ENCODE assay signal across 9 cellular contexts in the genomic region with DNA sequence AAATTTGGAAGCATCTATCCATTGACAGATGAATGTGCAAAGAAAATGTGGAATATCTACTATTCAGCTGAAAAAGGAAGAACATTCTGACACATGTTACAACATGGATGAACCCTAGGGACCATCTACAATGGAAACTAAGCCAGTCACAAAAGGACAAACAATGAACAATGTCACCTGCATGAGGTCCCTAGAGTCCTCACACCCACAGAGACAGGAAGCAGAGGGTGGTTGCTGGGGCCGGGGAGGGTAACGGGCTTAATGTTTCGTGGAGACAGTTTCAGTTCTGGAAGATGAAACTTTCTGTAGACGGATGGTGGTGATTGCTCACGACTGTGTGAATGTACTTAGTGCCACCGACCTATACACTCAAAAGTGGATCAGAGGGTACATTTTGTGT.
A peak's percentile ranks its signal among the peaks of the same experiment; 100 is the strongest.
DNase-seq lines count a peak whose midpoint lies in the region; ATAC-seq and TF ChIP-seq lines count a peak whose summit lies in the region.
"Had no signal": no experiment of that assay in that cellular context is flagged by ENCODE, and none has a peak within 500 bp of the region (broad histone marks: within the 10 kb centered on the region; RNA-seq: fewer than 3 reads in every experiment).

No MANE protein-coding gene starts in this region.

- TF ChIP-seq POLR2A in spleen (IDR thresholded peaks at IDR 0.05): no peak

- H3K27me3 ChIP-seq in spleen (replicated peaks in 1 of 7) (peaks cover 0 to 31% (median 0%) of the 10 kb centered on the region in 7 donors), heart right ventricle (peaks cover 0 to 31% (median 21%) of the 10 kb centered on the region in 7 donors)

- CTCF ChIA-PET in activated CD8-positive, alpha-beta memory T cell treated with anti-CD3 and anti-CD28 coated beads, Interleukin-2, amount 10 ng/mL, durations not matched to agents 7 days and 5 days (lab: Charles Lee): no interaction called here

- no peaks in the 10 kb centered on the region for H3K36me3 Mint-ChIP-seq in activated T-cell treated with anti-CD3 and anti-CD28 coated beads, Interleukin-2, amount 50 U/mL, for 72 hours (ENCODE audit: insufficient read depth in 2 of 2)
- no peaks in the 10 kb centered on the region for H3K36me3 Mint-ChIP-seq in activated T-cell treated with anti-CD3 and anti-CD28 coated beads, Interleukin-2, amount 50 U/mL, for 24 hours (ENCODE audit: low read depth)
- no peaks in the 10 kb centered on the region for H3K36me3 Mint-ChIP-seq in activated CD8-positive, alpha-beta memory T cell treated with anti-CD3 and anti-CD28 coated beads, Interleukin-2, amount 10 ng/mL, durations not matched to agents 7 days and 5 days

- peaks cover 5 to 7% of the 10 kb centered on the region in 2 donors for H3K9me3 Mint-ChIP-seq in activated T-cell treated with anti-CD3 and anti-CD28 coated beads, Interleukin-2, amount 50 U/mL, for 72 hours
- no peaks in the 10 kb centered on the region for H3K9me3 Mint-ChIP-seq in activated T-cell treated with anti-CD3 and anti-CD28 coated beads, Interleukin-2, amount 50 U/mL, for 24 hours
- peaks cover 4% of the 10 kb centered on the region for H3K9me3 Mint-ChIP-seq in activated CD8-positive, alpha-beta memory T cell treated with anti-CD3 and anti-CD28 coated beads, Interleukin-2, amount 10 ng/mL, durations not matched to agents 7 days and 5 days (ENCODE audit: low read depth)

- H3K27ac Mint-ChIP-seq in activated T-cell treated with anti-CD3 and anti-CD28 coated beads, Interleukin-2, amount 50 U/mL, for 72 hours: no peak overlapping the region
- H3K27ac Mint-ChIP-seq in activated T-cell treated with anti-CD3 and anti-CD28 coated beads, Interleukin-2, amount 50 U/mL, for 24 hours: no peak overlapping the region
- H3K27ac Mint-ChIP-seq in activated CD8-positive, alpha-beta memory T cell treated with anti-CD3 and anti-CD28 coated beads, Interleukin-2, amount 10 ng/mL, durations not matched to agents 7 days and 5 days: no peak overlapping the region

- peaks cover 13% of the 10 kb centered on the region for H3K4me1 Mint-ChIP-seq in activated T-cell treated with anti-CD3 and anti-CD28 coated beads, Interleukin-2, amount 50 U/mL, for 72 hours (ENCODE audit: low read depth)
- H3K4me1 Mint-ChIP-seq in activated T-cell treated with anti-CD3 and anti-CD28 coated beads, Interleukin-2, amount 50 U/mL, for 24 hours (ENCODE audit: low read depth): peaks cover 4% of the 10 kb centered on the region
- peaks cover 2% of the 10 kb centered on the region for H3K4me1 Mint-ChIP-seq in activated CD8-positive, alpha-beta memory T cell treated with anti-CD3 and anti-CD28 coated beads, Interleukin-2, amount 10 ng/mL, durations not matched to agents 7 days and 5 days

- H3K36me3 ChIP-seq in spleen (no peaks in the 10 kb centered on the region), heart right ventricle (no peaks in the 10 kb centered on the region)

- H3K27me3 Mint-ChIP-seq in activated T-cell treated with anti-CD3 and anti-CD28 coated beads, Interleukin-2, amount 50 U/mL, for 72 hours (ENCODE audit: low read depth): peaks cover 53% of the 10 kb centered on the region
- H3K27me3 Mint-ChIP-seq in activated T-cell treated with anti-CD3 and anti-CD28 coated beads, Interleukin-2, amount 50 U/mL, for 24 hours: peaks cover 28% of the 10 kb centered on the region
- peaks cover 3% of the 10 kb centered on the region for H3K27me3 Mint-ChIP-seq in activated CD8-positive, alpha-beta memory T cell treated with anti-CD3 and anti-CD28 coated beads, Interleukin-2, amount 10 ng/mL, durations not matched to agents 7 days and 5 days

- peaks cover 0 to 12% (median 0%) of the 10 kb centered on the region in 6 donors for H3K4me1 ChIP-seq in spleen
- H3K4me1 ChIP-seq in heart right ventricle: no peaks in the 10 kb centered on the region

- H3K4me3 ChIP-seq in spleen: no peak overlapping the region
- no peak overlapping the region for H3K4me3 ChIP-seq in heart right ventricle

- H3K4me3 Mint-ChIP-seq in activated T-cell treated with anti-CD3 and anti-CD28 coated beads, Interleukin-2, amount 50 U/mL, for 72 hours: no peak overlapping the region
- no peak overlapping the region for H3K4me3 Mint-ChIP-seq in activated T-cell treated with anti-CD3 and anti-CD28 coated beads, Interleukin-2, amount 50 U/mL, for 24 hours
- no peak overlapping the region for H3K4me3 Mint-ChIP-seq in activated CD8-positive, alpha-beta memory T cell treated with anti-CD3 and anti-CD28 coated beads, Interleukin-2, amount 10 ng/mL, durations not matched to agents 7 days and 5 days

- WGBS in spleen, 5 donors: 37 to 51% (median 42%) methylated on average over 6 of the region's 6 CpGs
- 73 to 80% methylated on average over 6 of the region's 6 CpGs for WGBS in heart right ventricle, 2 donors

- peak in 1 of 2 donors; percentile 22 for DNase-seq in activated T-cell treated with anti-CD3 and anti-CD28 coated beads, Interleukin-2, amount 50 U/mL, for 72 hours
- no peak for DNase-seq in activated T-cell treated with anti-CD3 and anti-CD28 coated beads, Interleukin-2, amount 50 U/mL, for 24 hours
- DNase-seq in spleen: peak; percentile 87
- no peak for DNase-seq in heart right ventricle
- no peak for DNase-seq in activated CD8-positive, alpha-beta memory T cell treated with anti-CD3 and anti-CD28 coated beads, Interleukin-2, amount 10 ng/mL, durations not matched to agents 7 days and 5 days
- no peak for DNase-seq in COLO829 (ENCODE audit: low spot score)

- H3K27ac ChIP-seq in spleen (peak overlapping the region in 5 of 8 donors; percentile 20 to 72 (median 46)), heart right ventricle (no peak overlapping the region)
- H3K27ac ChIP-seq: C4-2B had no signal

- intact Hi-C loops in spleen (cut with DNase I; ENCODE audit: low total_unique reads) (no loop called here), heart right ventricle (cut with DNase I) (no loop called here)

- peak; percentile 64 to 78 for ATAC-seq in activated T-cell treated with anti-CD3 and anti-CD28 coated beads, Interleukin-2, amount 50 U/mL, for 72 hours (replicated peaks in 1 of 2)
- peak; percentile 87 for ATAC-seq in GM21717 (IDR thresholded peaks at IDR 0.05; ENCODE audit: unreplicated experiment)
- ATAC-seq in HG03469 (IDR thresholded peaks at IDR 0.05; ENCODE audit: unreplicated experiment): peak; percentile 89
- no peak for ATAC-seq in heart right ventricle
- ATAC-seq in activated CD8-positive, alpha-beta memory T cell treated with anti-CD3 and anti-CD28 coated beads, Interleukin-2, amount 10 ng/mL, durations not matched to agents 7 days and 5 days: no peak

- peaks cover 0 to 5% (median 0%) of the 10 kb centered on the region in 8 donors for H3K9me3 ChIP-seq in spleen
- H3K9me3 ChIP-seq in heart right ventricle: peaks cover 0 to 5% (median 0%) of the 10 kb centered on the region in 11 donors

- TF ChIP-seq CTCF in spleen (IDR thresholded peaks at IDR 0.05 in 8 of 11, conservative IDR thresholded peaks at IDR 0.05 in 3 of 11): no peak
- TF ChIP-seq CTCF in heart right ventricle (IDR thresholded peaks at IDR 0.05): no peak

Comparison
In these comparisons a context has a peak if more than half of its experiments do, and no peak if none do; other contexts are left out.
1. ATAC-seq: peak in activated T-cell treated with anti-CD3 and anti-CD28 coated beads, Interleukin-2, amount 50 U/mL, for 72 hours (2 of 2), GM21717 (single experiment) and HG03469 (single experiment); none in heart right ventricle (0 of 8) and activated CD8-positive, alpha-beta memory T cell treated with anti-CD3 and anti-CD28 coated beads, Interleukin-2, amount 10 ng/mL, durations not matched to agents 7 days and 5 days (single experiment).
2. H3K27ac ChIP-seq: peak in spleen (5 of 8); none in heart right ventricle (0 of 10).